In the genomic region with DNA sequence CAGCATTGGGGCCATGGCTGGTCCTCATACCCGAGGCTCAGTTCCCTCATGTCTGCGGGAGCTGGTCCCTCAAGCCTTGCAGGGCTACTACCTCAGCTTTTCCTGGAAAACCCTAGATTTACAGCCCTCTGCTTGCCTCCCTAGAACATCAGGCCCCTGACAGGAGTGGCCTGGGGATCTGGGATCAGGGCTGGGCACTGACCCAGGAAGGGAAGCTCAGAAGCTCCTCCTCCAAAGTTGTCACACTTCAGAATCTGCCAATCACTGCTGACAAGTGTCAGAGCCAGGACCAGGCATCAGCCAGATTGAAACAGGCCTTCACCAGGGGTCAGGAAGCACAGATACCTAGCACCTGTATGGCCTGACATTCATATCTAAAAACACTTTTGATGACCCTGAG, we compare ENCODE assay signal across 26 cellular contexts.
"Had no signal": no experiment of that assay in that cellular context is flagged by ENCODE, and none has a peak within 500 bp of the region (broad histone marks: within the 10 kb centered on the region; RNA-seq: fewer than 3 reads in every experiment).

No MANE protein-coding gene starts in this region.

- DNase-seq: dermis blood vessel endothelial cell; effector memory CD4-positive, alpha-beta T cell; foreskin keratinocyte; heart right ventricle; hippocampal formation; left cardiac atrium; left lung; mesenchymal stem cell; midbrain; naive thymus-derived CD4-positive, alpha-beta T cell; stimulated activated CD4-positive, alpha-beta T cell treated with anti-CD3 and anti-CD28 coated beads, Interleukin-12 subunit alpha, Interleukin-12 subunit beta, amount 100 ng/mL, for 4 hours; stimulated activated CD4-positive, alpha-beta T cell treated with anti-CD3 and anti-CD28 coated beads, Interleukin-1b, Interleukin-23, amount 100 ng/mL, for 48 hours; stimulated activated CD4-positive, alpha-beta T cell treated with anti-CD3 and anti-CD28 coated beads, Interleukin-4, amount 100 ng/mL, for 24 hours; stimulated activated naive CD4-positive, alpha-beta T cell treated with Interleukin-2 at 50 U/mL for 16 hours; substantia nigra; testis; tibial artery had no signal

- H3K27ac Mint-ChIP-seq: naive thymus-derived CD4-positive, alpha-beta T cell; progenitor cell of endocrine pancreas; stimulated activated effector memory CD8-positive, alpha-beta T cell treated with anti-CD3 and anti-CD28 coated beads, Interleukin-12 subunit alpha, Interleukin-12 subunit beta, amount 100 ng/mL, for 72 hours; type B pancreatic cell had no signal

- H3K4me3 Mint-ChIP-seq: naive thymus-derived CD4-positive, alpha-beta T cell; stimulated activated effector memory CD8-positive, alpha-beta T cell treated with anti-CD3 and anti-CD28 coated beads, Interleukin-12 subunit alpha, Interleukin-12 subunit beta, amount 100 ng/mL, for 72 hours; type B pancreatic cell had no signal

- ATAC-seq: foreskin keratinocyte; left cardiac atrium; left lung; naive thymus-derived CD4-positive, alpha-beta T cell; stimulated activated effector memory CD8-positive, alpha-beta T cell treated with anti-CD3 and anti-CD28 coated beads, Interleukin-12 subunit alpha, Interleukin-12 subunit beta, amount 100 ng/mL, for 72 hours had no signal

- H3K9me3 Mint-ChIP-seq: stimulated activated effector memory CD8-positive, alpha-beta T cell treated with anti-CD3 and anti-CD28 coated beads, Interleukin-12 subunit alpha, Interleukin-12 subunit beta, amount 100 ng/mL, for 72 hours; type B pancreatic cell had no signal

- H3K4me1 Mint-ChIP-seq: stimulated activated effector memory CD8-positive, alpha-beta T cell treated with anti-CD3 and anti-CD28 coated beads, Interleukin-12 subunit alpha, Interleukin-12 subunit beta, amount 100 ng/mL, for 72 hours had no signal

- H3K4me3 ChIP-seq: esophagus muscularis mucosa, gastroesophageal sphincter, heart right ventricle, left lung, right atrium auricular region, skin epidermis, testis, tibial artery had no signal

- H3K36me3 ChIP-seq: esophagus muscularis mucosa, gastroesophageal sphincter, heart right ventricle, left lung, neutrophil, right atrium auricular region, tibial artery had no signal

- H3K27me3 ChIP-seq: esophagus muscularis mucosa, foreskin keratinocyte, neutrophil, right atrium auricular region, testis, tibial artery had no signal

- H2AFZ ChIP-seq: parathyroid adenoma had no signal

- H3K79me2 ChIP-seq: parathyroid adenoma had no signal

- H3K9me3 ChIP-seq: esophagus muscularis mucosa, gastroesophageal sphincter, neutrophil, right atrium auricular region, testis, tibial artery had no signal

- H3K4me1 ChIP-seq: esophagus muscularis mucosa, foreskin keratinocyte, gastroesophageal sphincter, left lung, parathyroid adenoma, right atrium auricular region, testis had no signal

- H3K9ac ChIP-seq: parathyroid adenoma had no signal

- H3K27ac ChIP-seq: esophagus muscularis mucosa, foreskin keratinocyte, gastroesophageal sphincter, heart right ventricle, left lung, neutrophil, parathyroid adenoma, right atrium auricular region, skin epidermis, testis, tibial artery had no signal
